Comparison of ENCODE assay signal across 8 cellular contexts in genomic region chr20:51221791-51222408, GRCh38.
DNase-seq lines count a peak whose midpoint lies in the region; ATAC-seq and TF ChIP-seq lines count a peak whose summit lies in the region.

No MANE protein-coding gene starts in this region.

- no peak overlapping the region for H3K4me3 ChIP-seq in naive thymus-derived CD4-positive, alpha-beta T cell (ENCODE audit: low read length)

- H3K9me3 Mint-ChIP-seq in nephron progenitor cell: peaks cover 30% of the 10 kb centered on the region
- peaks cover 0 to 13% (median 5%) of the 10 kb centered on the region in 11 donors for H3K9me3 Mint-ChIP-seq in naive thymus-derived CD4-positive, alpha-beta T cell

- TF ChIP-seq CTCF in nephron progenitor cell (IDR thresholded peaks at IDR 0.05) (no peak), GM20000 (IDR thresholded peaks at IDR 0.05; ENCODE audit: extremely low read depth, missing control alignments) (no peak)

- peaks cover 32% of the 10 kb centered on the region for H3K27me3 Mint-ChIP-seq in nephron progenitor cell (ENCODE audit: low read depth, poor library complexity)
- peaks cover 37 to 59% (median 51%) of the 10 kb centered on the region in 5 donors for H3K27me3 Mint-ChIP-seq in naive thymus-derived CD4-positive, alpha-beta T cell

- DNase-seq in EL (peak; percentile 80), MV-4-11 (lab: John Stamatoyannopoulos, UW) (peak; percentile 63), dermis blood vessel endothelial cell (peak; percentile 1), nephron progenitor cell (peak; percentile 9), GM20000 (ENCODE audit: low spot score) (no peak)
- no peak for DNase-seq in naive thymus-derived CD4-positive, alpha-beta T cell

- no peaks in the 10 kb centered on the region for H3K27me3 ChIP-seq in naive thymus-derived CD4-positive, alpha-beta T cell (ENCODE audit: control insufficient read depth in 2 of 2, insufficient read depth in 2 of 2, low read length in 2 of 2)

- no peak overlapping the region for H3K27ac ChIP-seq in naive thymus-derived CD4-positive, alpha-beta T cell (ENCODE audit: low read depth, low read length)

- H3K4me1 Mint-ChIP-seq in nephron progenitor cell: peaks cover 29% of the 10 kb centered on the region
- peaks cover 6 to 23% (median 11%) of the 10 kb centered on the region in 7 donors for H3K4me1 Mint-ChIP-seq in naive thymus-derived CD4-positive, alpha-beta T cell

- no peaks in the 10 kb centered on the region for H3K36me3 ChIP-seq in naive thymus-derived CD4-positive, alpha-beta T cell (ENCODE audit: control insufficient read depth in 2 of 3, insufficient read depth in 3 of 3, low read length in 3 of 3)

- H3K9me3 ChIP-seq in naive thymus-derived CD4-positive, alpha-beta T cell (ENCODE audit: control insufficient read depth in 2 of 3, low read length in 3 of 3): peaks cover 0 to 3% (median 0%) of the 10 kb centered on the region in 3 experiments

- H3K4me1 ChIP-seq in naive thymus-derived CD4-positive, alpha-beta T cell (ENCODE audit: control insufficient read depth in 2 of 2, insufficient read depth in 2 of 2, low read length in 2 of 2): no peaks in the 10 kb centered on the region

- H3K27ac Mint-ChIP-seq in nephron progenitor cell: no peak overlapping the region
- H3K27ac Mint-ChIP-seq in naive thymus-derived CD4-positive, alpha-beta T cell: no peak overlapping the region

- intact Hi-C loops in naive thymus-derived CD4-positive, alpha-beta T cell (cut with micrococcal nuclease): loop anchor here in 1 of 2 donors (2.0 to 10.0 kb wide), 2 partner anchors 85 to 403 kb away; no protein-coding TSS in a partner anchor

- peaks cover 4% of the 10 kb centered on the region for H3K36me3 Mint-ChIP-seq in nephron progenitor cell (ENCODE audit: low read depth)
- H3K36me3 Mint-ChIP-seq in naive thymus-derived CD4-positive, alpha-beta T cell: peaks cover 0 to under 1% (median 0%) of the 10 kb centered on the region in 5 donors

- POLR2A ChIA-PET in naive thymus-derived CD4-positive, alpha-beta T cell (lab: Charles Lee): no interaction called here

- peak overlapping the region; percentile 62 for H3K4me3 Mint-ChIP-seq in nephron progenitor cell
- H3K4me3 Mint-ChIP-seq in naive thymus-derived CD4-positive, alpha-beta T cell: no peak overlapping the region

- no peak for ATAC-seq in HG02970 (IDR thresholded peaks at IDR 0.05; ENCODE audit: low FRiP score, unreplicated experiment)
- no peak for ATAC-seq in naive thymus-derived CD4-positive, alpha-beta T cell
- no peak for ATAC-seq in GM19467 (IDR thresholded peaks at IDR 0.05; ENCODE audit: unreplicated experiment)

- CTCF ChIA-PET in naive thymus-derived CD4-positive, alpha-beta T cell (lab: Charles Lee): no interaction called here

Comparison
In these comparisons a context has a peak if more than half of its experiments do, and no peak if none do; other contexts are left out.
1. DNase-seq: peak in EL (single experiment), MV-4-11 (single experiment), dermis blood vessel endothelial cell (single experiment) and nephron progenitor cell (single experiment); none in naive thymus-derived CD4-positive, alpha-beta T cell (0 of 9) and GM20000 (single experiment).